ENCODE assay signal across 17 cellular contexts in genomic region chr2:223019987-223020717, GRCh38. TPM values are rescaled to one million over a fixed set of nuclear protein-coding genes. Genes with fewer than 3 reads are reported as not detected.
DNase-seq lines count a peak whose midpoint lies in the region; ATAC-seq, FAIRE-seq and TF ChIP-seq lines count a peak whose summit lies in the region.
"Had no signal": no experiment of that assay in that cellular context is flagged by ENCODE, and none has a peak within 500 bp of the region (broad histone marks: within the 10 kb centered on the region; RNA-seq: fewer than 3 reads in every experiment).

No MANE protein-coding gene starts in this region.

- FAIRE-seq in H1 (lab: Jason Lieb, UNC) = no peak
- FAIRE-seq: pancreas had no signal

- H3K4me2 ChIP-seq in H1 (ENCODE audit: insufficient read depth in 1 of 2, low read depth in 2 of 2, low read length in 2 of 2) = no peak overlapping the region

- H2BK20ac ChIP-seq in H1 (ENCODE audit: low read length) = no peak overlapping the region; the same call in 1 of the 2 replicates

- H2BK120ac ChIP-seq in H1 (replicated peaks; ENCODE audit: low read depth, low read length) = no peak overlapping the region

- POLR2A ChIA-PET in H1 (lab: Charles Lee; ENCODE audit: partially characterized antibody) = no interaction called here

- no peak overlapping the region for H2BK15ac ChIP-seq in H1 (ENCODE audit: low read length)

- H2AFZ ChIP-seq in H1 (ENCODE audit: low read length) = no peak overlapping the region

- no peaks in the 10 kb centered on the region for H3K27me3 ChIP-seq in H1 (replicated peaks in 1 of 4; ENCODE audit: control insufficient read depth in 3 of 4, extremely low read depth in 1 of 4, insufficient read depth in 3 of 4, low read length in 3 of 4)
- H3K27me3 ChIP-seq: heart left ventricle, pancreas had no signal

- no peak overlapping the region for H3K9ac ChIP-seq in H1 (replicated peaks in 1 of 4; ENCODE audit: extremely low read depth in 1 of 4, low read depth in 3 of 4, low read length in 3 of 4)

- ATAC-seq in GM18511 (IDR thresholded peaks at IDR 0.05; ENCODE audit: unreplicated experiment) (peak; percentile 97), GM21515 (IDR thresholded peaks at IDR 0.05; ENCODE audit: unreplicated experiment) (peak; percentile 88), HG02943 (IDR thresholded peaks at IDR 0.05; ENCODE audit: low read depth, unreplicated experiment) (peak; percentile 91)
- ATAC-seq: esophagus mucosa; stimulated activated naive CD8-positive, alpha-beta T cell treated with anti-CD3 and anti-CD28 coated beads, Interleukin-15, amount 100 ng/mL, for 72 hours had no signal

- H3K36me3 ChIP-seq in H1 (ENCODE audit: control insufficient read depth in 2 of 4, insufficient read depth in 4 of 4, low read length in 3 of 4) = no peaks in the 10 kb centered on the region
- H3K36me3 ChIP-seq: heart left ventricle, pancreas had no signal

- no peak overlapping the region for H3K14ac ChIP-seq in H1 (ENCODE audit: insufficient read length)

- H3K23ac ChIP-seq in H1 (ENCODE audit: insufficient read length) = no peak overlapping the region

- H3K79me2 ChIP-seq in H1 (ENCODE audit: control insufficient read depth in 1 of 2, insufficient read depth in 2 of 2, low read length in 2 of 2) = no peaks in the 10 kb centered on the region

- 0 out of 4 replicates have a peak, but pooled peaks cover 2 to 4% of the 10 kb centered on the region in 2 experiments for H3K9me3 ChIP-seq in H1 (ENCODE audit: insufficient read depth in 2 of 2, low read depth in 1 of 2, low read length in 1 of 2)
- H3K9me3 ChIP-seq: heart left ventricle, pancreas had no signal

- H2BK5ac ChIP-seq in H1 (ENCODE audit: low read depth, low read length) = no peak overlapping the region

- H4K8ac ChIP-seq in H1 (ENCODE audit: extremely low read depth, insufficient read depth, low read length) = no peak overlapping the region

- H3K18ac ChIP-seq in H1 (ENCODE audit: extremely low read depth, low read length) = no peak overlapping the region; the same call in 1 of the 2 replicates

- H4K5ac ChIP-seq in H1 (ENCODE audit: insufficient read length, low read depth, low read length) = no peak overlapping the region

- H2AK5ac ChIP-seq in H1 (ENCODE audit: low read depth, low read length) = no peak overlapping the region

- no peak overlapping the region for H4K91ac ChIP-seq in H1 (replicated peaks; ENCODE audit: insufficient read length, low read length)

- CTCF ChIA-PET in H1 (lab: Charles Lee; ENCODE audit: partially characterized antibody) = interaction anchor here (0.6 to 1.1 kb wide), 2 partner anchors 10 to 922 kb away, joined by 3 read pairs; no protein-coding TSS in a partner anchor

- no peak overlapping the region for H3K4me3 ChIP-seq in H1 (ENCODE audit: extremely low read depth in 1 of 4, insufficient read depth in 2 of 4, low read depth in 3 of 4, low read length in 4 of 4)
- H3K4me3 ChIP-seq: coronary artery, heart left ventricle, pancreas had no signal

- H3K4me1 ChIP-seq in H1 (replicated peaks in 1 of 4; ENCODE audit: control insufficient read depth in 3 of 4, insufficient read depth in 4 of 4, low read length in 3 of 4) = peaks cover 0 to 2% (median 0%) of the 10 kb centered on the region in 4 experiments; a peak in 2 of 7 replicates

- WGBS in H1 (ENCODE audit: extremely low coverage in 1 of 2, insufficient coverage in 1 of 2, insufficient read length in 1 of 2, insufficient replicate concordance in 2 of 2, low coverage in 1 of 2, low lambda C conversion rate in 2 of 2, missing lambda C conversion rate in 1 of 2), 2 experiments = 87% methylated on average over 7 of the region's 7 CpGs; no CpG with 5 or more reads in 1 of the 2 experiments

- peak in 1 of 3 experiments; percentile 19; a peak in 2 of 4 replicates for TF ChIP-seq CTCF in H1 (IDR thresholded peaks at IDR 0.05; ENCODE audit: control extremely low read depth in 1 of 3, insufficient read depth in 1 of 3, low read depth in 1 of 3, low read length in 3 of 3)

- H3K79me1 ChIP-seq in H1 (ENCODE audit: low read depth, low read length) = no peaks in the 10 kb centered on the region

- no peak for DNase-seq in H1 (ENCODE audit: low read depth in 1 of 2, low spot score in 2 of 2)
- no peak for DNase-seq in T-helper 1 cell
- DNase-seq in SHP77 (lab: John Stamatoyannopoulos, UW) = no peak
- DNase-seq in middle frontal gyrus (ENCODE audit: extremely low spot score, low spot score) = no peak
- no peak for DNase-seq in substantia nigra (lab: John Stamatoyannopoulos, UW)
- DNase-seq: activated effector memory CD4-positive, alpha-beta T cell treated with Interleukin-2 at 50 U/mL for 16 hours; anterior cingulate cortex; heart left ventricle; NCI-H1436; stimulated activated naive CD8-positive, alpha-beta T cell treated with anti-CD3 and anti-CD28 coated beads, Interleukin-15, amount 100 ng/mL, for 72 hours had no signal

- TF ChIP-seq EP300 in H1 (IDR thresholded peaks at IDR 0.05; ENCODE audit: borderline replicate concordance in 1 of 2, low read depth in 2 of 2, low read length in 2 of 2) = no peak

- TF ChIP-seq RAD21 in H1 (IDR thresholded peaks at IDR 0.05 in 1 of 2, conservative IDR thresholded peaks at IDR 0.05 in 1 of 2; ENCODE audit: low read depth in 2 of 2, low read length in 2 of 2) = peak; percentile 25 to 41; a peak in 2 of 4 replicates

- H2BK12ac ChIP-seq in H1 (ENCODE audit: low read depth, low read length) = no peak overlapping the region

- H3K27ac ChIP-seq in H1 (ENCODE audit: low read depth, low read length) (no peak overlapping the region), substantia nigra (ENCODE audit: low read depth, low read length, poor library complexity, severe bottlenecking) (no peak overlapping the region)
- H3K27ac ChIP-seq: coronary artery had no signal

- no peak overlapping the region for H3K4ac ChIP-seq in H1 (replicated peaks; ENCODE audit: insufficient read length, low read depth, low read length)

- H4K20me1 ChIP-seq in H1 (replicated peaks in 1 of 2; ENCODE audit: control insufficient read depth in 1 of 2, insufficient read depth in 2 of 2, low read length in 2 of 2) = no peaks in the 10 kb centered on the region

- H3K23me2 ChIP-seq in H1 (ENCODE audit: low read depth, low read length) = no peaks in the 10 kb centered on the region

- TF ChIP-seq POLR2A in H1 (IDR thresholded peaks at IDR 0.05; ENCODE audit: control extremely low read depth in 1 of 2, low read depth in 2 of 2, low read length in 2 of 2) = no peak

- H3K56ac ChIP-seq in H1 (replicated peaks; ENCODE audit: insufficient read length, low read depth, low read length) = no peak overlapping the region

TF ChIP-seq in H1, 55 proteins besides CTCF, POLR2A, EP300 and RAD21:
- TF ChIP-seq SP4 (IDR thresholded peaks at IDR 0.05; ENCODE audit: low read length) (no peak), RFX5 (IDR thresholded peaks at IDR 0.05; ENCODE audit: borderline replicate concordance, low read depth, low read length) (no peak)

RNA-seq across cellular contexts. Expression of gene KCNE4, which starts 31.8 kb away (rescaled TPM):
- total RNA-seq in H1 (2021; fragmentation: NEBNext Ultra II Directional; extraction: Animal tissue kit (Norgen Biotek cat#: 25700)) = 0.09 TPM in 1 of 2 replicates, not detected in the other
- polyA plus RNA-seq in H1 (2011; rRNA removed) = 0.03 and 0.08 TPM in 2 replicates
- polyA plus RNA-seq in H1 (2011; cell fraction: cytosol; rRNA removed) = 0.04 TPM
- 0.03 TPM for polyA plus RNA-seq in H1 (2011; cell fraction: nucleus; rRNA removed)
- polyA plus RNA-seq in H1 (2012, experiment 1 of 2) = 0.09 to 0.17 TPM (median 0.10 TPM) in 3 of 4 replicates, not detected in the other
- polyA plus RNA-seq in H1 (2012, experiment 2 of 2) = not detected
- polyA plus RNA-seq in H1 (2013, experiment 1 of 2) = not detected
- 0.06 TPM for polyA plus RNA-seq in H1 (2013, experiment 2 of 2)
- 0.05 TPM in 1 of 2 replicates, not detected in the other for polyA minus RNA-seq in H1 (2011; rRNA and poly(A)+ RNA removed)
- polyA minus RNA-seq in H1 (2011; cell fraction: cytosol; rRNA and poly(A)+ RNA removed) = not detected
- polyA minus RNA-seq in H1 (2011; cell fraction: nucleus; rRNA and poly(A)+ RNA removed) = not detected
- total RNA-seq: activated CD8-positive, alpha-beta memory T cell treated with anti-CD3 and anti-CD28 coated beads for 36 hours had no signal
